ENCODE assay signal across 8 cellular contexts in genomic region chr20:37179671-37180524, GRCh38. TPM values are rescaled to one million over a fixed set of nuclear protein-coding genes. Genes with fewer than 3 reads are reported as not detected.
A peak's percentile ranks its signal among the peaks of the same experiment; 100 is the strongest.
DNase-seq lines count a peak whose midpoint lies in the region; ATAC-seq, FAIRE-seq and TF ChIP-seq lines count a peak whose summit lies in the region.

No MANE protein-coding gene starts in this region.

- no peaks in the 10 kb centered on the region for H4K20me1 ChIP-seq in GM12878 (ENCODE audit: control insufficient read depth, insufficient read depth)

- TF ChIP-seq CTCF in GM06990 (IDR thresholded peaks at IDR 0.05; ENCODE audit: insufficient read depth, low read length, poor library complexity, severe bottlenecking): no peak
- no peak for TF ChIP-seq CTCF in GM12878 (IDR thresholded peaks at IDR 0.05 in 2 of 3, conservative IDR thresholded peaks at IDR 0.05 in 1 of 3; ENCODE audit: control insufficient read depth in 2 of 3, extremely low read depth in 1 of 3, insufficient read depth in 1 of 3, low read depth in 3 of 3, low read length in 3 of 3)
- no peak for TF ChIP-seq CTCF in liver (IDR thresholded peaks at IDR 0.05; ENCODE audit: low read depth, low read length, missing input control)
- TF ChIP-seq CTCF in thyroid gland (IDR thresholded peaks at IDR 0.05): no peak

- CTCF ChIA-PET in GM12878 (lab: Yijun Ruan, JAX): interaction anchor here (1.0 to 3.6 kb wide), 6 partner anchors 11 to 230 kb away, joined by 3 to 51 read pairs (median 7); partner anchors contain the start of gene RBL1

- H3K9me3 ChIP-seq in MG63: no peaks in the 10 kb centered on the region
- no peaks in the 10 kb centered on the region for H3K9me3 ChIP-seq in GM12878 (replicated peaks; ENCODE audit: control insufficient read depth, insufficient read depth, low read length)
- H3K9me3 ChIP-seq in liver (ENCODE audit: control insufficient read depth in 4 of 4, low read length in 3 of 4): no peaks in the 10 kb centered on the region
- no peaks in the 10 kb centered on the region for H3K9me3 ChIP-seq in thyroid gland

- H3K4me1 ChIP-seq in GM12878 (ENCODE audit: control insufficient read depth, insufficient read depth, low read length) (peaks cover 11% of the 10 kb centered on the region), liver (ENCODE audit: control insufficient read depth in 4 of 4, insufficient read depth in 4 of 4, low read length in 3 of 4) (peaks cover 5 to 17% (median 10%) of the 10 kb centered on the region in 4 donors), thyroid gland (peaks cover 15 to 25% of the 10 kb centered on the region in 2 donors)

- H2AFZ ChIP-seq in GM12878 (ENCODE audit: control insufficient read depth, low read depth, low read length): peak overlapping the region; percentile 28; the same call in 1 of the 2 replicates

- no peak for DNase-seq in GM06990 (ENCODE audit: extremely low read depth, insufficient read length)
- DNase-seq in MG63: peak; percentile 36
- no peak for DNase-seq in GM12878 (ENCODE audit: low read depth, low spot score)
- DNase-seq in thyroid gland: no peak
- DNase-seq in NCI-H187 (lab: John Stamatoyannopoulos, UW): no peak
- DNase-seq in OCI-M2 (lab: John Stamatoyannopoulos, UW; ENCODE audit: unreplicated experiment): no peak

- POLR2A ChIA-PET in GM12878 (lab: Charles Lee): interaction anchor here (0.6 to 3.6 kb wide), 4 partner anchors 10 to 245 kb away, joined by 3 to 22 read pairs (median 16); partner anchors contain the start of gene RBL1

- TF ChIP-seq POLR2A in GM12878 (IDR thresholded peaks at IDR 0.05; ENCODE audit: low read depth, low read length) (no peak), thyroid gland (IDR thresholded peaks at IDR 0.05) (no peak)

- RAD21 ChIA-PET in GM12878 (lab: Charles Lee; ENCODE audit: unreplicated experiment): interaction anchor here (1.5 to 2.9 kb wide), 2 partner anchors 9 to 12 kb away, joined by 10 to 17 read pairs; no protein-coding TSS in a partner anchor

- H3K4me3 ChIP-seq in GM06990 (replicated peaks; ENCODE audit: low read depth, low read length) (peak overlapping the region; percentile 79), MG63 (peak overlapping the region; percentile 83), GM12878 (peak overlapping the region; percentile 92), liver (ENCODE audit: low read depth in 1 of 3, low read length in 3 of 3) (peak overlapping the region; percentile 82 to 98 (median 95)), thyroid gland (replicated peaks in 1 of 3) (peak overlapping the region; percentile 48 to 84 (median 81))

- H3K27me3 ChIP-seq in GM06990 (replicated peaks; ENCODE audit: control insufficient read depth, insufficient read depth, low read length): no peaks in the 10 kb centered on the region
- H3K27me3 ChIP-seq in MG63: no peaks in the 10 kb centered on the region
- no peaks in the 10 kb centered on the region for H3K27me3 ChIP-seq in GM12878 (replicated peaks in 1 of 2; ENCODE audit: control insufficient read depth in 2 of 2, insufficient read depth in 2 of 2, low read length in 1 of 2)
- no peaks in the 10 kb centered on the region for H3K27me3 ChIP-seq in liver (ENCODE audit: control insufficient read depth in 4 of 4, insufficient read depth in 4 of 4, low read length in 3 of 4)
- H3K27me3 ChIP-seq in thyroid gland: no peaks in the 10 kb centered on the region

- TF ChIP-seq RAD21 in GM12878 (IDR thresholded peaks at IDR 0.05; ENCODE audit: insufficient read depth, low read depth, low read length) (no peak), liver (IDR thresholded peaks at IDR 0.05) (no peak)

- peak overlapping the region; percentile 98 for H3K4me2 ChIP-seq in GM12878 (ENCODE audit: control insufficient read depth, insufficient read depth)

- peak overlapping the region; percentile 90 for H3K9ac ChIP-seq in GM12878 (ENCODE audit: control insufficient read depth, insufficient read depth, low read length)
- peak overlapping the region; percentile 82 to 94 for H3K9ac ChIP-seq in liver (ENCODE audit: low read depth in 1 of 2, low read length in 2 of 2)

- FAIRE-seq in GM12878 (lab: Jason Lieb, UNC): peak; percentile 38

- H3K27ac ChIP-seq in GM12878 (ENCODE audit: control insufficient read depth, insufficient read depth) (peak overlapping the region; percentile 98), liver (ENCODE audit: low read depth in 1 of 2, low read length in 2 of 2) (peak overlapping the region; percentile 93 to 98), thyroid gland (peak overlapping the region in 2 of 3 donors; percentile 89 to 99)

- peaks cover 8% of the 10 kb centered on the region for H3K36me3 ChIP-seq in GM06990 (ENCODE audit: control insufficient read depth, insufficient read depth, low read length)
- H3K36me3 ChIP-seq in MG63: peaks cover 36% of the 10 kb centered on the region
- peaks cover 0 to 12% of the 10 kb centered on the region in 2 experiments; a peak in 1 of 4 replicates for H3K36me3 ChIP-seq in GM12878 (ENCODE audit: control insufficient read depth in 2 of 2, insufficient read depth in 2 of 2, low read length in 1 of 2)
- peaks cover 0 to 8% (median 3%) of the 10 kb centered on the region in 4 donors for H3K36me3 ChIP-seq in liver (ENCODE audit: control insufficient read depth in 4 of 4, insufficient read depth in 3 of 4, low read depth in 1 of 4, low read length in 3 of 4)
- H3K36me3 ChIP-seq in thyroid gland: peaks cover 0 to 8% of the 10 kb centered on the region in 2 donors

- SMC1A ChIA-PET in GM12878 (lab: Charles Lee; ENCODE audit: uncharacterized antibody, unreplicated experiment): interaction anchor here (1.6 to 3.2 kb wide), 2 partner anchors 10 to 12 kb away, joined by 11 to 21 read pairs; no protein-coding TSS in a partner anchor

- TF ChIP-seq EP300 in GM12878 (IDR thresholded peaks at IDR 0.05; ENCODE audit: borderline replicate concordance in 1 of 2, control insufficient read depth in 1 of 2, low read depth in 2 of 2, low read length in 2 of 2): no peak

- in situ Hi-C loops in GM12878 (cut with MboI): no loop called here

- H3K79me2 ChIP-seq in GM12878 (ENCODE audit: control insufficient read depth, insufficient read depth, low read length): peaks cover 65% of the 10 kb centered on the region

- TSS peak; percentile 66 for BruUV-seq in GM12878 (replicated peaks; lab: Mats Ljungman, UMichigan)

- 4% methylated on average over 15 of the region's 18 CpGs for WGBS in GM12878 (ENCODE audit: insufficient coverage, insufficient replicate concordance, low lambda C conversion rate, missing lambda C conversion rate)
- WGBS in liver: 8% methylated on average over 18 of the region's 18 CpGs
- WGBS in thyroid gland, 2 donors: 7% methylated on average over 18 of the region's 18 CpGs

- intact Hi-C loops in GM12878 (cut with micrococcal nuclease; ENCODE audit: unreplicated experiment) (loop anchor here (5.0 to 10.0 kb wide), 2 partner anchors 83 to 175 kb away; partner anchors contain the start of gene RBL1), thyroid gland (cut with DNase I) (no loop called here)

- no peak for ATAC-seq in GM12878
- ATAC-seq in HG03159 (IDR thresholded peaks at IDR 0.05; ENCODE audit: unreplicated experiment): no peak

TF ChIP-seq in liver, 16 proteins besides CTCF, POLR2A, EP300 and RAD21 (continues in another document):
- TF ChIP-seq HNF4G (IDR thresholded peaks at IDR 0.05) (no peak), MAX (IDR thresholded peaks at IDR 0.05) (no peak)

RNA-seq across cellular contexts. Expression of gene MROH8, which starts 0.6 kb away (rescaled TPM):
- 0.63 TPM in 1 of 2 replicates, not detected in the other for total RNA-seq in MG63 (2014; rRNA removed; shearing (Covaris generic); ENCODE audit: low replicate concordance)
- 4.5 and 4.9 TPM in 2 replicates for total RNA-seq in GM12878 (2013; cell fraction: nucleolus; rRNA removed)
- 1.4 and 1.6 TPM in 2 replicates for total RNA-seq in GM12878 (2014; rRNA removed)
- 1.6 and 2.5 TPM in 2 replicates for total RNA-seq in GM12878 (2014; rRNA removed; fragmentation: Illumina TruSeq; extraction: Trizol)
- total RNA-seq in GM12878 (2021): 1.5 and 2.3 TPM in 2 replicates
- polyA plus RNA-seq in GM12878 (2011; ENCODE audit: low read depth): 0.76 TPM
- 1.7 and 2.8 TPM in 2 replicates for polyA plus RNA-seq in GM12878 (2011; rRNA removed)
- 1.9 and 2.0 TPM in 2 replicates for polyA plus RNA-seq in GM12878 (2011; cell fraction: cytosol; rRNA removed)
- 2.5 and 3.3 TPM in 2 replicates for polyA plus RNA-seq in GM12878 (2011; cell fraction: nucleus; rRNA removed)
- 1.4 and 2.0 TPM in 2 replicates for polyA plus RNA-seq in GM12878 (2012)
- 2.8 and 4.0 TPM in 2 replicates for polyA plus RNA-seq in GM12878 (2014; fragmentation: Illumina TruSeq; extraction: Trizol)
- polyA plus RNA-seq in GM12878 (2014; fragmentation: Nextera tagmentation; extraction: Ambion mirVana): under 1 TPM; 0.16 to 0.93 TPM
- 1.9 TPM in 2 replicates for polyA plus RNA-seq in GM12878 (2014; rRNA removed)
- polyA plus RNA-seq in GM12878 (2016; fragmentation: Nextera tagmentation; extraction: Ambion mirVana): 1 to 10 TPM; 2.6 to 2.8 TPM
- 2.0 and 3.1 TPM in 2 replicates for polyA minus RNA-seq in GM12878 (2011; rRNA and poly(A)+ RNA removed)
- 0.80 TPM in 1 of 2 replicates, not detected in the other for polyA minus RNA-seq in GM12878 (2011; cell fraction: cytosol; rRNA and poly(A)+ RNA removed)
- 1.5 and 2.7 TPM in 2 replicates for polyA minus RNA-seq in GM12878 (2011; cell fraction: nucleus; rRNA and poly(A)+ RNA removed)
- 1 to 10 TPM; 2.0 to 5.1 TPM for total RNA-seq in liver
- 1 to 10 TPM; 1.3 to 2.0 TPM for polyA plus RNA-seq in liver
- 1 to 10 TPM; 2.3 to 7.5 (median 3.4) TPM for total RNA-seq in thyroid gland

RNA-seq across cellular contexts. Expression of gene RPN2, which starts 0.8 kb away (rescaled TPM):
- total RNA-seq in MG63 (2014; rRNA removed; shearing (Covaris generic); ENCODE audit: low replicate concordance): 359 and 488 TPM in 2 replicates
- total RNA-seq in GM12878 (2013; cell fraction: nucleolus; rRNA removed): 134 and 140 TPM in 2 replicates
- total RNA-seq in GM12878 (2014; rRNA removed) (225 and 248 TPM in 2 replicates), GM12878 (2014; rRNA removed; fragmentation: Illumina TruSeq; extraction: Trizol) (231 and 241 TPM in 2 replicates), GM12878 (2021) (157 and 161 TPM in 2 replicates), liver (100 to 1,000 TPM; 153 to 241 TPM), thyroid gland (100 to 1,000 TPM; 175 to 342 (median 296) TPM)
- polyA plus RNA-seq in GM12878 (2011; ENCODE audit: low read depth): 147 TPM
- polyA plus RNA-seq in GM12878 (2011; rRNA removed) (162 and 222 TPM in 2 replicates), GM12878 (2014; fragmentation: Illumina TruSeq; extraction: Trizol) (198 and 207 TPM in 2 replicates), GM12878 (2014; fragmentation: Nextera tagmentation; extraction: Ambion mirVana) (100 to 1,000 TPM; 274 to 365 TPM), GM12878 (2014; rRNA removed) (133 and 148 TPM in 2 replicates), GM12878 (2016; fragmentation: Nextera tagmentation; extraction: Ambion mirVana) (100 to 1,000 TPM; 298 to 306 TPM), liver (100 to 1,000 TPM; 154 to 199 TPM)
- 220 and 255 TPM in 2 replicates for polyA plus RNA-seq in GM12878 (2011; cell fraction: cytosol; rRNA removed)
- polyA plus RNA-seq in GM12878 (2011; cell fraction: nucleus; rRNA removed): 147 and 211 TPM in 2 replicates
- 136 and 163 TPM in 2 replicates for polyA plus RNA-seq in GM12878 (2012)
- polyA minus RNA-seq in GM12878 (2011; rRNA and poly(A)+ RNA removed): 278 and 290 TPM in 2 replicates
- polyA minus RNA-seq in GM12878 (2011; cell fraction: cytosol; rRNA and poly(A)+ RNA removed): 116 and 157 TPM in 2 replicates
- polyA minus RNA-seq in GM12878 (2011; cell fraction: nucleus; rRNA and poly(A)+ RNA removed): 54.9 and 77.2 TPM in 2 replicates
